In the genomic region with DNA sequence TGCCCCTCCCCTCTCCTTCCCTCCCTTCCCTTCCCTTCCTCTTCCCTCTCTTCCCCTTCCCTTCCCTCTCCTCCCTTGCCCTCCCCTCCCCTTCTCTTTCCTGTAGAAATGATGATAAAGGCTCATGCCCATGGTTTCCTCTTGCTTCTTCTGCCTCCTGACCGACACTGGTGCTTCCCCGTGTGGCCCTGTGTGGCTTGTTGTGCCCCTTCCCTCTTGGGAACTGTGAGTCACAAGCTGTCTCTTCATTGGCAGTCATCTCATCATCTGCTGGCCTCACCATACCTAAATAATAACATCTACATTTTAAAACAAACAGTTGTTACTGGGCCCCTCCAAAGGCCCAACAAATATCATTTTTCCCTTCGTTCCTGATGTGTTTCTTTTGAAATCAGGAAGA, we compare ENCODE assay signal across 19 cellular contexts. TPM values are rescaled to one million over a fixed set of nuclear protein-coding genes. Genes with fewer than 3 reads are reported as not detected.
DNase-seq lines count a peak whose midpoint lies in the region; ATAC-seq and TF ChIP-seq lines count a peak whose summit lies in the region.
"Had no signal": no experiment of that assay in that cellular context is flagged by ENCODE, and none has a peak within 500 bp of the region (broad histone marks: within the 10 kb centered on the region; RNA-seq: fewer than 3 reads in every experiment).

No MANE protein-coding gene starts in this region.

- 64 to 84% (median 73%) methylated on average over 3 of the region's 3 CpGs for WGBS in stomach, 5 donors

- TF ChIP-seq CTCF in stomach (IDR thresholded peaks at IDR 0.05) (no peak), GM10266 (IDR thresholded peaks at IDR 0.05; ENCODE audit: control insufficient read depth, insufficient read depth, low read depth, missing control alignments) (no peak)

- no peak for TF ChIP-seq POLR2A in stomach (IDR thresholded peaks at IDR 0.05)

- H3K27ac ChIP-seq in stomach: peak overlapping the region in 4 of 5 donors; percentile 55 to 72 (median 62)
- H3K27ac ChIP-seq: esophagus muscularis mucosa, heart left ventricle, neutrophil, right atrium auricular region, thyroid gland, WERI-Rb-1 had no signal

- peaks cover 10% of the 10 kb centered on the region for H3K4me1 Mint-ChIP-seq in activated T-cell treated with anti-CD3 and anti-CD28 coated beads, Interleukin-2, amount 50 U/mL, for 72 hours (ENCODE audit: low read depth)
- no peaks in the 10 kb centered on the region for H3K4me1 Mint-ChIP-seq in activated T-cell treated with anti-CD3 and anti-CD28 coated beads, Interleukin-2, amount 50 U/mL, for 4 hours (ENCODE audit: low read depth)

- H3K4me3 ChIP-seq in adipocyte (ENCODE audit: low read length) (peak overlapping the region; percentile 57), stomach (no peak overlapping the region)
- H3K4me3 ChIP-seq: esophagus muscularis mucosa, heart left ventricle, right atrium auricular region, thyroid gland had no signal

- H3K9ac ChIP-seq in adipocyte (ENCODE audit: low read length): no peak overlapping the region

- peaks cover 32% of the 10 kb centered on the region for H3K4me1 ChIP-seq in adipocyte (ENCODE audit: control insufficient read depth, insufficient read depth, low read length)
- H3K4me1 ChIP-seq in stomach: no peaks in the 10 kb centered on the region
- H3K4me1 ChIP-seq: esophagus muscularis mucosa, heart left ventricle, right atrium auricular region, thyroid gland had no signal

- H3K27me3 ChIP-seq in adipocyte (replicated peaks; ENCODE audit: control insufficient read depth, insufficient read depth, low read length) (no peaks in the 10 kb centered on the region), stomach (no peaks in the 10 kb centered on the region)
- H3K27me3 ChIP-seq: neutrophil, right atrium auricular region, thyroid gland had no signal

- peaks cover 3% of the 10 kb centered on the region for H3K27me3 Mint-ChIP-seq in activated T-cell treated with anti-CD3 and anti-CD28 coated beads, Interleukin-2, amount 50 U/mL, for 72 hours (ENCODE audit: low read depth)
- peaks cover 2% of the 10 kb centered on the region for H3K27me3 Mint-ChIP-seq in activated T-cell treated with anti-CD3 and anti-CD28 coated beads, Interleukin-2, amount 50 U/mL, for 4 hours (ENCODE audit: low read depth)

- H3K36me3 ChIP-seq in adipocyte (ENCODE audit: control insufficient read depth, insufficient read depth, low read length, severe bottlenecking) (no peaks in the 10 kb centered on the region), stomach (no peaks in the 10 kb centered on the region)
- H3K36me3 ChIP-seq: esophagus muscularis mucosa, heart left ventricle, neutrophil, right atrium auricular region, thyroid gland, WERI-Rb-1 had no signal

- intact Hi-C loops in stomach (cut with DNase I; ENCODE audit: low total_unique reads): no loop called here

- no peak for TF ChIP-seq EP300 in stomach (IDR thresholded peaks at IDR 0.05)

- no peaks in the 10 kb centered on the region for H3K9me3 Mint-ChIP-seq in activated T-cell treated with anti-CD3 and anti-CD28 coated beads, Interleukin-2, amount 50 U/mL, for 72 hours
- no peaks in the 10 kb centered on the region for H3K9me3 Mint-ChIP-seq in activated T-cell treated with anti-CD3 and anti-CD28 coated beads, Interleukin-2, amount 50 U/mL, for 4 hours

- H3K27ac Mint-ChIP-seq in activated T-cell treated with anti-CD3 and anti-CD28 coated beads, Interleukin-2, amount 50 U/mL, for 72 hours: no peak overlapping the region

- DNase-seq in activated T-cell treated with anti-CD3 and anti-CD28 coated beads, Interleukin-2, amount 50 U/mL, for 72 hours: peak; percentile 29 to 31
- no peak for DNase-seq in activated T-cell treated with anti-CD3 and anti-CD28 coated beads, Interleukin-2, amount 50 U/mL, for 4 hours
- DNase-seq in HCEC 1CT: peak; percentile 25
- no peak for DNase-seq in adipocyte (ENCODE audit: low read depth)
- no peak for DNase-seq in stomach
- no peak for DNase-seq in cerebellar nuclear complex (lab: John Stamatoyannopoulos, UW)
- DNase-seq in mesenteric fat pad (ENCODE audit: low spot score): no peak
- DNase-seq in GM10266 (ENCODE audit: extremely low spot score): no peak
- DNase-seq: activated naive CD4-positive, alpha-beta T cell treated with anti-CD3 and anti-CD28 coated beads, Interleukin-2, amount 50 U/mL, for 16 hours; heart left ventricle; MV-4-11; NCI-H748 treated with DMSO at 0.1 percent for 48 hours; stimulated activated CD4-positive, alpha-beta T cell treated with anti-CD3 and anti-CD28 coated beads, Interleukin-1b, Interleukin-23, amount 100 ng/mL, for 48 hours; thyroid gland; WERI-Rb-1 had no signal

- H3K36me3 Mint-ChIP-seq in activated T-cell treated with anti-CD3 and anti-CD28 coated beads, Interleukin-2, amount 50 U/mL, for 72 hours (ENCODE audit: insufficient read depth in 2 of 2): no peaks in the 10 kb centered on the region
- H3K36me3 Mint-ChIP-seq in activated T-cell treated with anti-CD3 and anti-CD28 coated beads, Interleukin-2, amount 50 U/mL, for 4 hours (ENCODE audit: insufficient read depth): no peaks in the 10 kb centered on the region

- H3K4me3 Mint-ChIP-seq in activated T-cell treated with anti-CD3 and anti-CD28 coated beads, Interleukin-2, amount 50 U/mL, for 72 hours: no peak overlapping the region
- H3K4me3 Mint-ChIP-seq in activated T-cell treated with anti-CD3 and anti-CD28 coated beads, Interleukin-2, amount 50 U/mL, for 4 hours: no peak overlapping the region

- H3K9me3 ChIP-seq in adipocyte (ENCODE audit: control insufficient read depth, low read length) (no peaks in the 10 kb centered on the region), stomach (no peaks in the 10 kb centered on the region)
- H3K9me3 ChIP-seq: esophagus muscularis mucosa, heart left ventricle, neutrophil, right atrium auricular region, thyroid gland had no signal

- peak; percentile 77 to 84 for ATAC-seq in activated T-cell treated with anti-CD3 and anti-CD28 coated beads, Interleukin-2, amount 50 U/mL, for 72 hours (replicated peaks in 1 of 2)
- ATAC-seq in activated T-cell treated with anti-CD3 and anti-CD28 coated beads, Interleukin-2, amount 50 U/mL, for 4 hours: no peak
- ATAC-seq: Panc1 had no signal

RNA-seq across cellular contexts. Expression of gene CARNMT1, which starts 11.7 kb away (rescaled TPM):
- total RNA-seq in activated T-cell treated with anti-CD3 and anti-CD28 coated beads, Interleukin-2, amount 50 U/mL, for 72 hours: 10 to 100 TPM; 18.6 to 19.8 TPM
- 10 to 100 TPM; 30.6 to 38.0 (median 36.0) TPM for total RNA-seq in activated T-cell treated with anti-CD3 and anti-CD28 coated beads, Interleukin-2, amount 50 U/mL, for 4 hours
- total RNA-seq in stomach (10 to 100 TPM in 3 of 5 donors, 1 to 10 TPM in 2; 1.8 to 29.4 (median 11.4) TPM), mesenteric fat pad (14.6 TPM)
- 1 to 10 TPM; 4.6 to 6.9 (median 6.0) TPM for polyA plus RNA-seq in stomach

RNA-seq across cellular contexts. Expression of gene NMRK1, which starts 48.2 kb away (rescaled TPM):
- total RNA-seq in activated T-cell treated with anti-CD3 and anti-CD28 coated beads, Interleukin-2, amount 50 U/mL, for 72 hours: 10 to 100 TPM; 41.0 to 59.3 TPM
- 10 to 100 TPM in 2 of 3 donors, 1 to 10 TPM in 1; 7.3 to 11.1 (median 11.1) TPM for total RNA-seq in activated T-cell treated with anti-CD3 and anti-CD28 coated beads, Interleukin-2, amount 50 U/mL, for 4 hours
- total RNA-seq in stomach (10 to 100 TPM in 4 of 5 donors, 1 to 10 TPM in 1; 1.2 to 22.2 (median 12.3) TPM), mesenteric fat pad (33.7 TPM)
- polyA plus RNA-seq in stomach: 10 to 100 TPM; 44.8 to 73.3 (median 53.0) TPM

RNA-seq across cellular contexts. Expression of gene OSTF1, which starts 48.5 kb away (rescaled TPM):
- total RNA-seq in activated T-cell treated with anti-CD3 and anti-CD28 coated beads, Interleukin-2, amount 50 U/mL, for 72 hours: 100 to 1,000 TPM in 1 of 2 donors, 10 to 100 TPM in 1; 71.9 to 109 TPM
- 10 to 100 TPM; 38.9 to 49.8 (median 41.3) TPM for total RNA-seq in activated T-cell treated with anti-CD3 and anti-CD28 coated beads, Interleukin-2, amount 50 U/mL, for 4 hours
- total RNA-seq in stomach: 10 to 100 TPM in 2 of 5 donors, 1 to 10 TPM in 2, not detected in 1; 2.2 to 79.4 (median 24.1) TPM
- 10 to 100 TPM; 40.0 to 52.7 (median 48.7) TPM for polyA plus RNA-seq in stomach
- total RNA-seq in mesenteric fat pad: 69.7 TPM

Comparison
In these comparisons a context has a peak if more than half of its experiments do, and no peak if none do; other contexts are left out.
1. ATAC-seq: peak in activated T-cell treated with anti-CD3 and anti-CD28 coated beads, Interleukin-2, amount 50 U/mL, for 72 hours (2 of 2); none in activated T-cell treated with anti-CD3 and anti-CD28 coated beads, Interleukin-2, amount 50 U/mL, for 4 hours (0 of 2).
2. DNase-seq: peak in activated T-cell treated with anti-CD3 and anti-CD28 coated beads, Interleukin-2, amount 50 U/mL, for 72 hours (2 of 2) and HCEC 1CT (single experiment); none in activated T-cell treated with anti-CD3 and anti-CD28 coated beads, Interleukin-2, amount 50 U/mL, for 4 hours (single experiment), adipocyte (single experiment), stomach (single experiment), cerebellar nuclear complex (0 of 2), mesenteric fat pad (single experiment) and GM10266 (single experiment).